1 cellular context compared by ENCODE assay signal in genomic region chr2:73112913-73113633, GRCh38.
TF ChIP-seq lines count a peak whose summit lies in the region.

Gene RAB11FIP5 (minus strand): TSS chr2:73112948. CDS start chr2:73112777, 171 bp downstream.

TF ChIP-seq in HEK293, 187 proteins besides CTCF, POLR2A, EP300 and RAD21 (continued from another document):
- TF ChIP-seq, protein P1, sequence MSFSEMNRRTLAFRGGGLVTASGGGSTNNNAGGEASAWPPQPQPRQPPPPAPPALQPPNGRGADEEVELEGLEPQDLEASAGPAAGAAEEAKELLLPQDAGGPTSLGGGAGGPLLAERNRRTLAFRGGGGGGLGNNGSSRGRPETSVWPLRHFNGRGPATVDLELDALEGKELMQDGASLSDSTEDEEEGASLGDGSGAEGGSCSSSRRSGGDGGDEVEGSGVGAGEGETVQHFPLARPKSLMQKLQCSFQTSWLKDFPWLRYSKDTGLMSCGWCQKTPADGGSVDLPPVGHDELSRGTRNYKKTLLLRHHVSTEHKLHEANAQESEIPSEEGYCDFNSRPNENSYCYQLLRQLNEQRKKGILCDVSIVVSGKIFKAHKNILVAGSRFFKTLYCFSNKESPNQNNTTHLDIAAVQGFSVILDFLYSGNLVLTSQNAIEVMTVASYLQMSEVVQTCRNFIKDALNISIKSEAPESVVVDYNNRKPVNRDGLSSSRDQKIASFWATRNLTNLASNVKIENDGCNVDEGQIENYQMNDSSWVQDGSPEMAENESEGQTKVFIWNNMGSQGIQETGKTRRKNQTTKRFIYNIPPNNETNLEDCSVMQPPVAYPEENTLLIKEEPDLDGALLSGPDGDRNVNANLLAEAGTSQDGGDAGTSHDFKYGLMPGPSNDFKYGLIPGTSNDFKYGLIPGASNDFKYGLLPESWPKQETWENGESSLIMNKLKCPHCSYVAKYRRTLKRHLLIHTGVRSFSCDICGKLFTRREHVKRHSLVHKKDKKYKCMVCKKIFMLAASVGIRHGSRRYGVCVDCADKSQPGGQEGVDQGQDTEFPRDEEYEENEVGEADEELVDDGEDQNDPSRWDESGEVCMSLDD (tag by site-specific recombination; IDR thresholded peaks at IDR 0.05): peak; percentile 97
- TF ChIP-seq ZNF629 (tag by site-specific recombination; IDR thresholded peaks at IDR 0.05) (peak; percentile 31; the same call in 1 of the 2 replicates), KLF8 (tag by site-specific recombination; IDR thresholded peaks at IDR 0.05) (peak; percentile 22; the same call in 1 of the 2 replicates), ZNF239 (tag by site-specific recombination; IDR thresholded peaks at IDR 0.05) (no peak), ZNF138 (tag by site-specific recombination; IDR thresholded peaks at IDR 0.05; ENCODE audit: borderline replicate concordance) (no peak), ZBTB17 (tag by site-specific recombination; IDR thresholded peaks at IDR 0.05) (peak; percentile 97), EGR2 (tag by site-specific recombination; IDR thresholded peaks at IDR 0.05; ENCODE audit: low read depth) (peak; percentile 45; the same call in 1 of the 2 replicates), SP3 (tag by site-specific recombination; IDR thresholded peaks at IDR 0.05) (peak; percentile 71), KLF9 (tag by site-specific recombination; IDR thresholded peaks at IDR 0.05; ENCODE audit: low read depth) (peak; percentile 58), ZFP69B (tag by site-specific recombination; IDR thresholded peaks at IDR 0.05) (0 out of 2 replicates have a peak, but pooled peaks have one; percentile 20), ZNF692 (tag by site-specific recombination; IDR thresholded peaks at IDR 0.05) (peak; percentile 68), TCF7L2 (IDR thresholded peaks at IDR 0.05; ENCODE audit: borderline replicate concordance, low read depth, low read length) (no peak), ZNF132 (tag by site-specific recombination; IDR thresholded peaks at IDR 0.05; ENCODE audit: borderline replicate concordance) (no peak), ZNF76 (tag by site-specific recombination; IDR thresholded peaks at IDR 0.05; ENCODE audit: borderline replicate concordance, low read depth) (no peak), GLIS1 (tag by site-specific recombination; IDR thresholded peaks at IDR 0.05) (peak; percentile 93; the same call in 1 of the 2 replicates), ZNF501 (tag by site-specific recombination; IDR thresholded peaks at IDR 0.05) (peak; percentile 84), ZNF555 (tag by site-specific recombination; conservative IDR thresholded peaks at IDR 0.05) (no peak)
- TF ChIP-seq, protein P2, sequence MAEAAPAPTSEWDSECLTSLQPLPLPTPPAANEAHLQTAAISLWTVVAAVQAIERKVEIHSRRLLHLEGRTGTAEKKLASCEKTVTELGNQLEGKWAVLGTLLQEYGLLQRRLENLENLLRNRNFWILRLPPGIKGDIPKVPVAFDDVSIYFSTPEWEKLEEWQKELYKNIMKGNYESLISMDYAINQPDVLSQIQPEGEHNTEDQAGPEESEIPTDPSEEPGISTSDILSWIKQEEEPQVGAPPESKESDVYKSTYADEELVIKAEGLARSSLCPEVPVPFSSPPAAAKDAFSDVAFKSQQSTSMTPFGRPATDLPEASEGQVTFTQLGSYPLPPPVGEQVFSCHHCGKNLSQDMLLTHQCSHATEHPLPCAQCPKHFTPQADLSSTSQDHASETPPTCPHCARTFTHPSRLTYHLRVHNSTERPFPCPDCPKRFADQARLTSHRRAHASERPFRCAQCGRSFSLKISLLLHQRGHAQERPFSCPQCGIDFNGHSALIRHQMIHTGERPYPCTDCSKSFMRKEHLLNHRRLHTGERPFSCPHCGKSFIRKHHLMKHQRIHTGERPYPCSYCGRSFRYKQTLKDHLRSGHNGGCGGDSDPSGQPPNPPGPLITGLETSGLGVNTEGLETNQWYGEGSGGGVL (tag by site-specific recombination; IDR thresholded peaks at IDR 0.05): peak; percentile 85
- TF ChIP-seq, protein P3, sequence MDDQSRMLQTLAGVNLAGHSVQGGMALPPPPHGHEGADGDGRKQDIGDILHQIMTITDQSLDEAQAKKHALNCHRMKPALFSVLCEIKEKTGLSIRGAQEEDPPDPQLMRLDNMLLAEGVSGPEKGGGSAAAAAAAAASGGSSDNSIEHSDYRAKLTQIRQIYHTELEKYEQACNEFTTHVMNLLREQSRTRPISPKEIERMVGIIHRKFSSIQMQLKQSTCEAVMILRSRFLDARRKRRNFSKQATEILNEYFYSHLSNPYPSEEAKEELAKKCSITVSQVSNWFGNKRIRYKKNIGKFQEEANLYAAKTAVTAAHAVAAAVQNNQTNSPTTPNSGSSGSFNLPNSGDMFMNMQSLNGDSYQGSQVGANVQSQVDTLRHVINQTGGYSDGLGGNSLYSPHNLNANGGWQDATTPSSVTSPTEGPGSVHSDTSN (CRISPR knock-in tag; IDR thresholded peaks at IDR 0.05): no peak
